In genomic region chr7:54888067-54888735, GRCh38 we compare ENCODE assay signal across 10 cellular contexts.
DNase-seq lines count a peak whose midpoint lies in the region; TF ChIP-seq lines count a peak whose summit lies in the region.
"Had no signal": no experiment of that assay in that cellular context is flagged by ENCODE, and none has a peak within 500 bp of the region (broad histone marks: within the 10 kb centered on the region; RNA-seq: fewer than 3 reads in every experiment).

No MANE protein-coding gene starts in this region.

- TF ChIP-seq POLR2A in adrenal gland (IDR thresholded peaks at IDR 0.05), result peak in 1 of 2 donors; percentile 29

- H3K4me3 ChIP-seq in adrenal gland (peak overlapping the region in 2 of 4 donors; percentile 21 to 52), right atrium auricular region (peak overlapping the region; percentile 6 to 35)

- peaks cover 10% of the 10 kb centered on the region for H3K4me1 Mint-ChIP-seq in osteocyte (ENCODE audit: unreplicated experiment)
- H3K4me1 Mint-ChIP-seq: activated CD4-positive, alpha-beta T cell treated with anti-CD3 and anti-CD28 coated beads, Interleukin-2, amount 10 ng/mL, durations not matched to agents 7 days and 5 days had no signal

- H3K36me3 ChIP-seq in adrenal gland (replicated peaks in 1 of 2) (no peaks in the 10 kb centered on the region), right atrium auricular region (no peaks in the 10 kb centered on the region)

- H3K4me1 ChIP-seq in adrenal gland (replicated peaks in 1 of 2) (peaks cover 0 to 3% of the 10 kb centered on the region in 2 donors), right atrium auricular region (no peaks in the 10 kb centered on the region)

- no peaks in the 10 kb centered on the region for H3K27me3 ChIP-seq in adrenal gland
- no peaks in the 10 kb centered on the region for H3K27me3 ChIP-seq in right atrium auricular region

- H3K27me3 Mint-ChIP-seq in osteocyte (ENCODE audit: unreplicated experiment), result no peaks in the 10 kb centered on the region

- H3K27ac ChIP-seq in adrenal gland, result peak overlapping the region in 3 of 5 donors; percentile 32 to 66 (median 46)
- no peak overlapping the region for H3K27ac ChIP-seq in right atrium auricular region

- H3K4me3 Mint-ChIP-seq in osteocyte (ENCODE audit: unreplicated experiment), result peak overlapping the region; percentile 76
- H3K4me3 Mint-ChIP-seq: activated CD4-positive, alpha-beta T cell treated with anti-CD3 and anti-CD28 coated beads, Interleukin-2, amount 10 ng/mL, durations not matched to agents 7 days and 5 days had no signal

- DNase-seq in EH (ENCODE audit: low read depth) (peak; percentile 15), adrenal gland (peak; percentile 32 to 64 (median 43)), right atrium auricular region (ENCODE audit: low spot score) (no peak), osteocyte (ENCODE audit: extremely low spot score, unreplicated experiment) (no peak), activated gamma-delta T cell (lab: John Stamatoyannopoulos, UW) (no peak), GF-D8 (lab: John Stamatoyannopoulos, UW) (no peak), NCI-H1105 treated with DMSO at 0.1 percent for 48 hours (lab: John Stamatoyannopoulos, UW) (no peak)
- DNase-seq in NK-92 treated with Interleukin-12 subunit alpha and Interleukin-12 subunit beta, amount 100 ng/mL, for 24 hours (lab: John Stamatoyannopoulos, UW), result no peak
- DNase-seq: activated CD4-positive, alpha-beta T cell treated with anti-CD3 and anti-CD28 coated beads, Interleukin-2, amount 10 ng/mL, durations not matched to agents 7 days and 5 days; erythroblast had no signal

- no peak for TF ChIP-seq CTCF in adrenal gland (IDR thresholded peaks at IDR 0.05)
- TF ChIP-seq CTCF in right atrium auricular region (IDR thresholded peaks at IDR 0.05), result no peak
- TF ChIP-seq CTCF in osteocyte (IDR thresholded peaks at IDR 0.05), result no peak

- 27 to 42% (median 30%) methylated on average over 17 to 26 of the region's 26 CpGs for WGBS in adrenal gland, 4 donors

- no peak overlapping the region for H3K27ac Mint-ChIP-seq in osteocyte (ENCODE audit: unreplicated experiment)
- H3K27ac Mint-ChIP-seq: activated CD4-positive, alpha-beta T cell treated with anti-CD3 and anti-CD28 coated beads, Interleukin-2, amount 10 ng/mL, durations not matched to agents 7 days and 5 days had no signal

- H3K9me3 ChIP-seq in adrenal gland (replicated peaks in 1 of 3), result no peaks in the 10 kb centered on the region
- no peaks in the 10 kb centered on the region for H3K9me3 ChIP-seq in right atrium auricular region

- H3K9me3 Mint-ChIP-seq in osteocyte (ENCODE audit: unreplicated experiment), result no peaks in the 10 kb centered on the region
- H3K9me3 Mint-ChIP-seq: activated CD4-positive, alpha-beta T cell treated with anti-CD3 and anti-CD28 coated beads, Interleukin-2, amount 10 ng/mL, durations not matched to agents 7 days and 5 days had no signal

- no peaks in the 10 kb centered on the region for H3K36me3 Mint-ChIP-seq in osteocyte (ENCODE audit: unreplicated experiment)

- intact Hi-C loops in adrenal gland (cut with DNase I), result no loop called here

Comparison
In these comparisons a context has a peak if more than half of its experiments do, and no peak if none do; other contexts are left out.
1. DNase-seq: peak in EH (single experiment) and adrenal gland (7 of 7); none in right atrium auricular region (single experiment), osteocyte (single experiment), NK-92 treated with Interleukin-12 subunit alpha and Interleukin-12 subunit beta, amount 100 ng/mL, for 24 hours (single experiment), activated gamma-delta T cell (single experiment), GF-D8 (single experiment) and NCI-H1105 treated with DMSO at 0.1 percent for 48 hours (single experiment).
2. H3K27ac ChIP-seq: peak in adrenal gland (3 of 5); none in right atrium auricular region (0 of 2).